ENCODE assay signal across 8 cellular contexts in the genomic region with DNA sequence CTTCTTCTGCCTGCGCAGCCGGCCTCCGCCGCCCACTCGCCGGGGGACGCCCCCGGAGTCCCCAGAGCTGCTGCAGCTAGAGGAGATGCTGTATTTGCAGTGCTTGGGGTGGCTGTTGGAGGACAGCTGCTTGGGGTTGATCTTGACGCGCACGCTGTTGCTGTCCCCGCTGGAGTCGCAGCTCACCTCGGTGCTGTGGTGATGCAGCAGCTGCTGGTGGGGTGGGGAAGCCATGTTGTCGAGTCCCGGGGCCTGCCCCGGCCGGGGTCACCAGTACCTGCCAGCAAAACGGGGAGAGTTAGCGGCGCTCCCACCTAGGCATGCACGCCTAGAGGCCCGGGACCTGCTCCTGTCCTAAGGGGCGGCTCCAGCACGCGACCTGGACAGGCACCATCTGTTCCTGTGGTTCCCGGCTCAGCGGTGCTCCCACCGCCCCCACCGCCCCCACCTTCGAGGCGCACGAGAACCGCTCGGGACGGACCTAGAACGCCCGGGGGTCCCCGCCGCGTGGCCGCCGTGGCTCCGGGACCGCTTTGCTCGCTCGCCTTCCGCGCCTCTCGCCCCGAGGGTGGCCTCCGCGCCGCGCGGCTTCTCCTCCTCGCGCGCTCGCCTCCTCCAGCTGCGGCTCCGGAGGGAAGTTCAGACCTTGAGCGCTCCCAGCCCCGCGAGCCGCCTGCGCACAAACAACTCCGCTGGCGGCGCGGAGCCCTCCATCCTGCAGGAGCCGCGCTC. TPM values are rescaled to one million over a fixed set of nuclear protein-coding genes. Genes with fewer than 3 reads are reported as not detected.
DNase-seq lines count a peak whose midpoint lies in the region; ATAC-seq and TF ChIP-seq lines count a peak whose summit lies in the region.

No MANE protein-coding gene starts in this region.

- TF ChIP-seq POLR2A in breast epithelium (IDR thresholded peaks at IDR 0.05) = no peak

- H3K27ac ChIP-seq in HUES64 (ENCODE audit: low read depth, low read length) (no peak overlapping the region), breast epithelium (peak overlapping the region in 1 of 2 donors; percentile 68)

- peak; percentile 13 for ATAC-seq in GM19023 (IDR thresholded peaks at IDR 0.05; ENCODE audit: unreplicated experiment)

- WGBS in HUES64 = 6% methylated on average over 73 of the region's 73 CpGs

- DNase-seq in AG08396 (ENCODE audit: low spot score) (peak; percentile 88), T1000 (lab: John Stamatoyannopoulos, UW) (peak; percentile 21), breast epithelium (ENCODE audit: low spot score in 2 of 2) (peak in 1 of 2 donors; percentile 55), islet precursor cell (peak; percentile 70), NCI-H510A (lab: John Stamatoyannopoulos, UW) (no peak)
- peak; percentile 19 to 36 for DNase-seq in stimulated activated CD4-positive, alpha-beta T cell treated with anti-CD3 and anti-CD28 coated beads, Interleukin-12 subunit alpha, Interleukin-12 subunit beta, amount 100 ng/mL, for 24 hours (ENCODE audit: low read depth in 2 of 2)

- H3K4me1 ChIP-seq in HUES64 (ENCODE audit: insufficient read depth, low read length) (no peaks in the 10 kb centered on the region), breast epithelium (peaks cover 7 to 10% of the 10 kb centered on the region in 2 donors)

- TF ChIP-seq CTCF in breast epithelium (IDR thresholded peaks at IDR 0.05) = no peak

- peaks cover 36% of the 10 kb centered on the region for H3K27me3 ChIP-seq in HUES64 (ENCODE audit: insufficient read depth, low read length)
- H3K27me3 ChIP-seq in breast epithelium = no peaks in the 10 kb centered on the region

- H3K9ac ChIP-seq in HUES64 (ENCODE audit: low read depth, low read length) = no peak overlapping the region; the same call in 1 of the 2 replicates

- no peaks in the 10 kb centered on the region for H3K9me3 ChIP-seq in HUES64 (ENCODE audit: insufficient read depth, low read depth, low read length)
- no peaks in the 10 kb centered on the region for H3K9me3 ChIP-seq in breast epithelium

- H3K4me3 ChIP-seq in HUES64 (ENCODE audit: low read length) = peak overlapping the region; percentile 53
- H3K4me3 ChIP-seq in breast epithelium = peak overlapping the region; percentile 69 to 93 (median 72)

- H3K36me3 ChIP-seq in HUES64 (ENCODE audit: insufficient read depth, low read length) (no peaks in the 10 kb centered on the region), breast epithelium (no peaks in the 10 kb centered on the region)

- intact Hi-C loops in breast epithelium (cut with DNase I; ENCODE audit: low total_unique reads) = no loop called here

RNA-seq across cellular contexts. Expression of gene ADCY9, which starts 0.9 kb away (rescaled TPM):
- 3.6 TPM for polyA plus RNA-seq in HUES64 (2013, experiment 1 of 2)
- 4.8 TPM for polyA plus RNA-seq in HUES64 (2013, experiment 2 of 2)
- 10 to 100 TPM; 10.9 to 14.4 (median 12.0) TPM for total RNA-seq in breast epithelium
